Comparison of ENCODE assay signal across 27 cellular contexts in the genomic region with DNA sequence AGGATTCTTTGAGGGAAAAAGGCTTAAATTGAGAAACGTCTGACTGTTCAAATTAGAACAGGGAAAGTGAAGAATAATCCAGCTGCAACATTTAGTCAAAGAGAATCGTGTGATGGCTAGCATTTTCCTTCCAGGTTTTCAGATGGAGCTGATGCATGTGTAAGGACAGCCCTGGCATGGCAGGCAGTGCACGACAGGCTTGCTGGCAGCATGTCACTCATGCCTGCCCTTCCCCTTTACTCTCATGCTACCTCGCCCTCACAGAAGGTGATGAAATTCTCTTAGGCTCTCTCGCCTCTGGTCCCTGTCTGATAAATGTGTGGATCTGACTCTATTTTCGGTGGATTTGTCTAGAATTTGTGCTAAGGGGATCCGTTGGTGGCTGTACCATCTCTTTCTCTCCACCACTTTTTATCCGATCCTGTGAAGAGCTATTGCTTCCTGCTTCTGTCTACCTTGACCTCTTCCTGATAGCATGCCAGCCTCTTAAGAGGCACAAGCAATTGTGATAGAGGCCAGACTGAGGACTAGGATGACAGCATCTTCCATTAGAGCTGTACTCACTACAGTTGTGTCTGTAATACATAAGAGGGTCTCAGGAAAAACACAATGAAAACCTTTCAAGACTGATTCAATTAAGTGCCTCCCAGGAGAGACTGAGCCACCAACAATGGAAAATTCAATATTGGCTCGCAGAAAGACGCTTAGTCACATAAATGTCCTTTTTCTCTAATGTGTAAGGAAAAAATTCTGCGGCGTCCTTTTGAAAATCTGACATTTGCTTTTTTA.
A peak's percentile ranks its signal among the peaks of the same experiment; 100 is the strongest.
DNase-seq lines count a peak whose midpoint lies in the region; ATAC-seq, FAIRE-seq and TF ChIP-seq lines count a peak whose summit lies in the region.
"Had no signal": no experiment of that assay in that cellular context is flagged by ENCODE, and none has a peak within 500 bp of the region (broad histone marks: within the 10 kb centered on the region; RNA-seq: fewer than 3 reads in every experiment).

No MANE protein-coding gene starts in this region.

- intact Hi-C loops in naive thymus-derived CD4-positive, alpha-beta T cell (cut with micrococcal nuclease) = no loop called here

- H3K27ac Mint-ChIP-seq in naive thymus-derived CD4-positive, alpha-beta T cell = peak overlapping the region in 8 of 9 donors; percentile 8 to 51 (median 29)
- H3K27ac Mint-ChIP-seq: activated B cell treated with CpG ODN at 0.5 μM for 24 hours; activated naive CD4-positive, alpha-beta T cell treated with anti-CD3 and anti-CD28 coated beads for 36 hours; activated T-cell treated with anti-CD3 and anti-CD28 coated beads, Interleukin-2, amount 50 U/mL, for 72 hours; stimulated activated naive CD8-positive, alpha-beta T cell treated with anti-CD3 and anti-CD28 coated beads, Interleukin-15, amount 100 ng/mL, for 72 hours had no signal

- peaks cover 0 to 6% of the 10 kb centered on the region in 2 donors for H3K4me1 ChIP-seq in naive thymus-derived CD4-positive, alpha-beta T cell (ENCODE audit: control insufficient read depth in 2 of 2, insufficient read depth in 2 of 2, low read length in 2 of 2)
- H3K4me1 ChIP-seq: adrenal gland, body of pancreas, prostate gland, thyroid gland had no signal

- H3K4me1 Mint-ChIP-seq in naive thymus-derived CD4-positive, alpha-beta T cell = peaks cover 7 to 36% (median 19%) of the 10 kb centered on the region in 7 donors
- H3K4me1 Mint-ChIP-seq: activated B cell treated with CpG ODN at 0.5 μM for 24 hours; stimulated activated naive CD8-positive, alpha-beta T cell treated with anti-CD3 and anti-CD28 coated beads, Interleukin-15, amount 100 ng/mL, for 72 hours had no signal

- peak; percentile 70 for FAIRE-seq in bronchial epithelial cell (lab: Jason Lieb, UNC)
- FAIRE-seq: A204.1, GM12892 had no signal

- CTCF ChIA-PET in naive thymus-derived CD4-positive, alpha-beta T cell (lab: Charles Lee) = no interaction called here

- no peak overlapping the region for H3K27ac ChIP-seq in naive thymus-derived CD4-positive, alpha-beta T cell (ENCODE audit: low read depth, low read length)
- H3K27ac ChIP-seq: adrenal gland, body of pancreas, epithelial cell of prostate, prostate gland, thyroid gland had no signal

- TF ChIP-seq CTCF in bronchial epithelial cell (IDR thresholded peaks at IDR 0.05; ENCODE audit: insufficient read depth, low read length, severe bottlenecking) = no peak

- peaks cover 0 to 3% (median 0%) of the 10 kb centered on the region in 11 donors for H3K9me3 Mint-ChIP-seq in naive thymus-derived CD4-positive, alpha-beta T cell
- H3K9me3 Mint-ChIP-seq: activated B cell treated with CpG ODN at 0.5 μM for 24 hours; activated naive CD4-positive, alpha-beta T cell treated with anti-CD3 and anti-CD28 coated beads for 36 hours; activated T-cell treated with anti-CD3 and anti-CD28 coated beads, Interleukin-2, amount 50 U/mL, for 72 hours; CD8-positive, alpha-beta memory T cell; stimulated activated naive CD8-positive, alpha-beta T cell treated with anti-CD3 and anti-CD28 coated beads, Interleukin-15, amount 100 ng/mL, for 72 hours had no signal

- H3K36me3 Mint-ChIP-seq in naive thymus-derived CD4-positive, alpha-beta T cell = peaks cover 0 to 34% (median 15%) of the 10 kb centered on the region in 5 donors

- H3K4me3 ChIP-seq in bronchial epithelial cell (ENCODE audit: low read depth, low read length) (no peak overlapping the region), H7 (ENCODE audit: insufficient read depth, low read depth, low read length) (no peak overlapping the region)
- H3K4me3 ChIP-seq in naive thymus-derived CD4-positive, alpha-beta T cell (ENCODE audit: low read length) = no peak overlapping the region
- H3K4me3 ChIP-seq: adrenal gland, body of pancreas, lung, prostate gland, thyroid gland had no signal

- peak; percentile 7 for DNase-seq in NCI-H2029 (lab: John Stamatoyannopoulos, UW)
- DNase-seq in NCI-H2029 treated with DMSO at 0.1 percent for 48 hours (lab: John Stamatoyannopoulos, UW) = no peak
- peak; percentile 59 for DNase-seq in NCI-H1436 treated with DMSO at 0.1 percent for 48 hours (lab: John Stamatoyannopoulos, UW)
- no peak for DNase-seq in bronchial epithelial cell (ENCODE audit: low read depth)
- DNase-seq in naive thymus-derived CD4-positive, alpha-beta T cell = no peak
- DNase-seq in H7 = no peak
- no peak for DNase-seq in OCI-M1 (lab: John Stamatoyannopoulos, UW)
- DNase-seq: activated B cell treated with CpG ODN at 0.5 μM for 24 hours; activated CD4-positive, alpha-beta T cell treated with anti-CD3 and anti-CD28 coated beads, Interleukin-2, amount 50 U/mL, for 1 hour; activated naive CD4-positive, alpha-beta T cell treated with anti-CD3 and anti-CD28 coated beads for 36 hours; activated T-cell treated with anti-CD3 and anti-CD28 coated beads, Interleukin-2, amount 50 U/mL, for 72 hours; adrenal gland; AML-193; body of pancreas; CD8-positive, alpha-beta memory T cell; NCI-H2107; NCI-H510A treated with DMSO at 0.1 percent for 48 hours; nucleus accumbens; stimulated activated naive CD8-positive, alpha-beta T cell treated with anti-CD3 and anti-CD28 coated beads, Interleukin-15, amount 100 ng/mL, for 72 hours; T-helper 1 cell; thyroid gland had no signal

- H3K27me3 Mint-ChIP-seq in naive thymus-derived CD4-positive, alpha-beta T cell = no peaks in the 10 kb centered on the region
- H3K27me3 Mint-ChIP-seq: activated B cell treated with CpG ODN at 0.5 μM for 24 hours; CD8-positive, alpha-beta memory T cell; stimulated activated naive CD8-positive, alpha-beta T cell treated with anti-CD3 and anti-CD28 coated beads, Interleukin-15, amount 100 ng/mL, for 72 hours had no signal

- H3K9me3 ChIP-seq in naive thymus-derived CD4-positive, alpha-beta T cell (ENCODE audit: control insufficient read depth in 2 of 3, low read length in 3 of 3) = no peaks in the 10 kb centered on the region
- H3K9me3 ChIP-seq: adrenal gland, body of pancreas, prostate gland, thyroid gland had no signal

- POLR2A ChIA-PET in naive thymus-derived CD4-positive, alpha-beta T cell (lab: Charles Lee) = no interaction called here

- H3K27me3 ChIP-seq in bronchial epithelial cell (ENCODE audit: control insufficient read depth, insufficient read depth, low read length) (no peaks in the 10 kb centered on the region), H7 (ENCODE audit: control insufficient read depth, insufficient read depth, low read length) (no peaks in the 10 kb centered on the region)
- H3K27me3 ChIP-seq in naive thymus-derived CD4-positive, alpha-beta T cell (ENCODE audit: control insufficient read depth in 2 of 2, insufficient read depth in 2 of 2, low read length in 2 of 2) = no peaks in the 10 kb centered on the region
- H3K27me3 ChIP-seq: adrenal gland, body of pancreas, thyroid gland had no signal

- ATAC-seq in naive thymus-derived CD4-positive, alpha-beta T cell = no peak
- ATAC-seq in HG03108 (IDR thresholded peaks at IDR 0.05; ENCODE audit: unreplicated experiment) = no peak
- ATAC-seq: activated T-cell treated with anti-CD3 and anti-CD28 coated beads, Interleukin-2, amount 50 U/mL, for 72 hours; body of pancreas; stimulated activated naive CD8-positive, alpha-beta T cell treated with anti-CD3 and anti-CD28 coated beads, Interleukin-15, amount 100 ng/mL, for 72 hours had no signal

- H3K4me3 Mint-ChIP-seq in naive thymus-derived CD4-positive, alpha-beta T cell = no peak overlapping the region
- H3K4me3 Mint-ChIP-seq: activated B cell treated with CpG ODN at 0.5 μM for 24 hours; activated naive CD4-positive, alpha-beta T cell treated with anti-CD3 and anti-CD28 coated beads for 36 hours; activated T-cell treated with anti-CD3 and anti-CD28 coated beads, Interleukin-2, amount 50 U/mL, for 72 hours; CD8-positive, alpha-beta memory T cell; stimulated activated naive CD8-positive, alpha-beta T cell treated with anti-CD3 and anti-CD28 coated beads, Interleukin-15, amount 100 ng/mL, for 72 hours had no signal

- H3K36me3 ChIP-seq in bronchial epithelial cell (ENCODE audit: control insufficient read depth, insufficient read depth, low read length) (no peaks in the 10 kb centered on the region), H7 (replicated peaks; ENCODE audit: control insufficient read depth, insufficient read depth, low read length) (no peaks in the 10 kb centered on the region)
- H3K36me3 ChIP-seq in naive thymus-derived CD4-positive, alpha-beta T cell (ENCODE audit: control insufficient read depth in 2 of 3, insufficient read depth in 3 of 3, low read length in 3 of 3) = no peaks in the 10 kb centered on the region
- H3K36me3 ChIP-seq: adrenal gland, prostate gland, thyroid gland had no signal

Comparison
In these comparisons a context has a peak if more than half of its experiments do, and no peak if none do; other contexts are left out.
1. DNase-seq: peak in NCI-H2029 (single experiment) and NCI-H1436 treated with DMSO at 0.1 percent for 48 hours (single experiment); none in NCI-H2029 treated with DMSO at 0.1 percent for 48 hours (single experiment), bronchial epithelial cell (single experiment), naive thymus-derived CD4-positive, alpha-beta T cell (0 of 9), H7 (single experiment) and OCI-M1 (single experiment).